Comparison of ENCODE assay signal across 8 cellular contexts in genomic region chr9:64774004-64774812, GRCh38.
DNase-seq lines count a peak whose midpoint lies in the region; TF ChIP-seq lines count a peak whose summit lies in the region.
"Not testable (repeated sequence)": the region's sequence is repeated elsewhere in the genome, so short reads cannot be mapped to it uniquely, and the experiment has no call there.

No MANE protein-coding gene starts in this region.

- 3% methylated on average over 39 of the region's 108 CpGs; no CpG with 5 or more reads in 1 of the 2 donors for WGBS in esophagus squamous epithelium, 2 donors
- no CpG with 5 or more reads among the region's 108 CpGs for WGBS in suprapubic skin

- H3K4me3 ChIP-seq in BLaER1 treated with 17β-estradiol and CSF1 and Interleukin-3, amounts not matched to agents 10 nM and 100 nM: peak overlapping the region; percentile 19 to 61 (median 42); a peak in 16 of 20 replicates
- H3K4me3 ChIP-seq in Loucy (ENCODE audit: low read length, poor library complexity, severe bottlenecking) (peak overlapping the region; percentile 61), esophagus squamous epithelium (peak overlapping the region; percentile 36 to 58 (median 44)), suprapubic skin (peak overlapping the region; percentile 49)

- H3K9ac ChIP-seq in BLaER1 treated with 17β-estradiol and CSF1 and Interleukin-3, amounts not matched to agents 10 nM and 100 nM; Loucy (ENCODE audit: low read depth, low read length, poor library complexity, severe bottlenecking): not testable (repeated sequence)

- not testable (repeated sequence) for H3K36me3 Mint-ChIP-seq in brain, mesothelial cell of epicardium

- not testable (repeated sequence) for H3K9me3 ChIP-seq in BLaER1 treated with 17β-estradiol and CSF1 and Interleukin-3, amounts not matched to agents 10 nM and 100 nM (replicated peaks in 1 of 11); Loucy (ENCODE audit: insufficient read depth, low read depth, low read length); esophagus squamous epithelium; suprapubic skin

- not testable (repeated sequence) for H3K27ac ChIP-seq in BLaER1 treated with 17β-estradiol and CSF1 and Interleukin-3, amounts not matched to agents 10 nM and 100 nM; esophagus squamous epithelium; suprapubic skin

- H3K27me3 Mint-ChIP-seq in brain (peaks cover 44% of the 10 kb centered on the region), mesothelial cell of epicardium (ENCODE audit: low read depth) (peaks cover 28% of the 10 kb centered on the region)

- H3K4me1 ChIP-seq in BLaER1 treated with 17β-estradiol and CSF1 and Interleukin-3, amounts not matched to agents 10 nM and 100 nM; Loucy (ENCODE audit: insufficient read depth, low read length, poor library complexity, severe bottlenecking); esophagus squamous epithelium; suprapubic skin: not testable (repeated sequence)

- peak overlapping the region in 9 of 11 experiments; percentile 16 to 47 (median 34); a peak in 9 of 22 replicates for H3K4me2 ChIP-seq in BLaER1 treated with 17β-estradiol and CSF1 and Interleukin-3, amounts not matched to agents 10 nM and 100 nM
- peak overlapping the region; percentile 34 for H3K4me2 ChIP-seq in Loucy (ENCODE audit: low read depth, low read length, poor library complexity, severe bottlenecking)

- not testable (repeated sequence) for H2AFZ ChIP-seq in Loucy (ENCODE audit: low read length)

- intact Hi-C loops in esophagus squamous epithelium (cut with DNase I): not testable (repeated sequence)

- not testable (repeated sequence) for H4K20me1 ChIP-seq in BLaER1 treated with 17β-estradiol and CSF1 and Interleukin-3, amounts not matched to agents 10 nM and 100 nM; Loucy (ENCODE audit: insufficient read depth, low read length, poor library complexity, severe bottlenecking)

- H3F3A ChIP-seq in Loucy (ENCODE audit: low read depth): not testable (repeated sequence)

- H3K9me3 Mint-ChIP-seq in brain, mesothelial cell of epicardium: not testable (repeated sequence)

- TF ChIP-seq CTCF in Loucy (conservative IDR thresholded peaks at IDR 0.05; ENCODE audit: low read length); brain (conservative IDR thresholded peaks at IDR 0.05); esophagus squamous epithelium (IDR thresholded peaks at IDR 0.05); mesothelial cell of epicardium (IDR thresholded peaks at IDR 0.05; ENCODE audit: unreplicated experiment); suprapubic skin (IDR thresholded peaks at IDR 0.05): not testable (repeated sequence)

- TF ChIP-seq EP300 in suprapubic skin (IDR thresholded peaks at IDR 0.05): not testable (repeated sequence)

- not testable (repeated sequence) for H3K4me1 Mint-ChIP-seq in brain, mesothelial cell of epicardium

- not testable (repeated sequence) for H3K79me2 ChIP-seq in Loucy (ENCODE audit: insufficient read depth, low read length)

- not testable (repeated sequence) for H3K27ac Mint-ChIP-seq in brain, mesothelial cell of epicardium

- not testable (repeated sequence) for H3K9me2 ChIP-seq in Loucy (replicated peaks; ENCODE audit: low read depth, low read length)

- TF ChIP-seq POLR2A in esophagus squamous epithelium (IDR thresholded peaks at IDR 0.05); suprapubic skin (IDR thresholded peaks at IDR 0.05): not testable (repeated sequence)

- H3K36me3 ChIP-seq in BLaER1 treated with 17β-estradiol and CSF1 and Interleukin-3, amounts not matched to agents 10 nM and 100 nM; Loucy (ENCODE audit: insufficient read depth, low read length); esophagus squamous epithelium; suprapubic skin: not testable (repeated sequence)

- peak overlapping the region; percentile 26 to 77 (median 41) for H3K4me3 Mint-ChIP-seq in brain
- H3K4me3 Mint-ChIP-seq in mesothelial cell of epicardium: peak overlapping the region; percentile 37

- peak; percentile 15 for DNase-seq in activated CD8-positive, alpha-beta memory T cell treated with anti-CD3 and anti-CD28 coated beads, Interleukin-2, amount 50 U/mL, for 4 hours
- not testable (repeated sequence) for DNase-seq in esophagus squamous epithelium (lab: John Stamatoyannopoulos, UW)
- peak in 1 of 2 experiments; percentile 6 for DNase-seq in mesothelial cell of epicardium (ENCODE audit: low spot score in 2 of 2, unreplicated experiment in 2 of 2)
- DNase-seq in putamen (ENCODE audit: low spot score): peak; percentile 0
- peak in 1 of 2 donors; percentile 55 for DNase-seq in suprapubic skin (ENCODE audit: low spot score in 2 of 2)

- H3K27me3 ChIP-seq in BLaER1 treated with 17β-estradiol and CSF1 and Interleukin-3, amounts not matched to agents 10 nM and 100 nM: peaks cover 17 to 43% (median 37%) of the 10 kb centered on the region in 11 experiments
- H3K27me3 ChIP-seq in Loucy (ENCODE audit: insufficient read depth, low read length, poor library complexity, severe bottlenecking); suprapubic skin: not testable (repeated sequence)
- peaks cover 0 to 31% (median 0%) of the 10 kb centered on the region in 4 donors for H3K27me3 ChIP-seq in esophagus squamous epithelium
